ENCODE assay signal across 12 cellular contexts in the genomic region with DNA sequence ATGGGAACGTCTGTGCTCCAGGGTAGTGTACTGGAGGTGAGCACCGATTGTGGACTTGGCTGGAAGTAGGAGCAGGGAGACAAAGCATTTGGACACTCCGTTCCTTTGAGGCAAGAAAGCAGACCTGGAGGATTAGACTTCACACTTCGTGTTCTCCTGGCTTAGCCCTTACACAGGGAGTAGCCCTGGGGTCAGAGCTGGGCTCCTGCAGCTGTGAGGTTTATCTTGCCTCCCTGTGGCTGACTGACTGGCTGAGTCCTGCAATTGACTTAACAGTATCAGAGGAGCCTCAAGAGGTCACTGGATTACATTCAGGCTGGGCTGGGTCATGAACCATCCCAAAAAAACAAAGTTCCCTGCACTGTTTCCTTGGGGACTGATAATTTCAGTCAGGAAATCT. TPM values are rescaled to one million over a fixed set of nuclear protein-coding genes. Genes with fewer than 3 reads are reported as not detected.
A peak's percentile ranks its signal among the peaks of the same experiment; 100 is the strongest.
DNase-seq lines count a peak whose midpoint lies in the region; ATAC-seq and TF ChIP-seq lines count a peak whose summit lies in the region.
"Had no signal": no experiment of that assay in that cellular context is flagged by ENCODE, and none has a peak within 500 bp of the region (broad histone marks: within the 10 kb centered on the region; RNA-seq: fewer than 3 reads in every experiment).

No MANE protein-coding gene starts in this region.

- ATAC-seq in left lobe of liver (peak; percentile 7), HG02840 (IDR thresholded peaks at IDR 0.05; ENCODE audit: low FRiP score, unreplicated experiment) (no peak)

- H3K9me3 ChIP-seq in PC-9 (ENCODE audit: insufficient read depth, low read depth) (no peaks in the 10 kb centered on the region), skeletal muscle tissue (ENCODE audit: control insufficient read depth in 3 of 3, low read length in 3 of 3) (no peaks in the 10 kb centered on the region)

- H3F3A ChIP-seq in PC-9 (ENCODE audit: insufficient read depth, low read depth), result peaks cover 96% of the 10 kb centered on the region

- intact Hi-C loops in PC-9 (cut with micrococcal nuclease; ENCODE audit: unreplicated experiment), result no loop called here
- intact Hi-C loops in activated CD4-positive, alpha-beta memory T cell treated with anti-CD3 and anti-CD28 coated beads for 36 hours (cut with micrococcal nuclease), result no loop called here

- H3K79me2 ChIP-seq in PC-9 (ENCODE audit: low read depth), result peaks cover 96% of the 10 kb centered on the region

- peaks cover 77% of the 10 kb centered on the region for H4K20me1 ChIP-seq in PC-9 (ENCODE audit: insufficient read depth)

- no peak overlapping the region for H3K4me3 Mint-ChIP-seq in activated CD4-positive, alpha-beta memory T cell treated with anti-CD3 and anti-CD28 coated beads for 36 hours

- H3K27ac Mint-ChIP-seq in activated CD4-positive, alpha-beta memory T cell treated with anti-CD3 and anti-CD28 coated beads for 36 hours, result no peak overlapping the region

- H3K4me2 ChIP-seq in PC-9, result peak overlapping the region; percentile 73

- H3K36me3 Mint-ChIP-seq in activated CD4-positive, alpha-beta memory T cell treated with anti-CD3 and anti-CD28 coated beads for 36 hours, result peaks cover 15% of the 10 kb centered on the region

- peaks cover 63% of the 10 kb centered on the region for H3K36me3 ChIP-seq in PC-9 (ENCODE audit: low read depth)
- peaks cover 17 to 31% (median 22%) of the 10 kb centered on the region in 3 donors for H3K36me3 ChIP-seq in skeletal muscle tissue (ENCODE audit: control insufficient read depth in 3 of 3, insufficient read depth in 3 of 3, low read length in 3 of 3)

- no peaks in the 10 kb centered on the region for H3K9me2 ChIP-seq in PC-9 (ENCODE audit: insufficient read depth)

- peaks cover 20% of the 10 kb centered on the region for H3K4me1 Mint-ChIP-seq in activated CD4-positive, alpha-beta memory T cell treated with anti-CD3 and anti-CD28 coated beads for 36 hours (ENCODE audit: low read depth)

- H2AFZ ChIP-seq in PC-9, result no peak overlapping the region

- no TSS peak for BruUV-seq in PC-9 (replicated peaks; lab: Mats Ljungman, UMichigan)

- no peaks in the 10 kb centered on the region for H3K27me3 Mint-ChIP-seq in activated CD4-positive, alpha-beta memory T cell treated with anti-CD3 and anti-CD28 coated beads for 36 hours

- DNase-seq in PC-9, result no peak
- DNase-seq in ecto neural progenitor cell (ENCODE audit: low spot score), result peak; percentile 77
- DNase-seq in left lobe of liver (ENCODE audit: low spot score), result no peak
- no peak for DNase-seq in activated T-cell treated with anti-CD3 and anti-CD28 coated beads for 4 hours
- DNase-seq in activated CD4-positive, alpha-beta memory T cell treated with anti-CD3 and anti-CD28 coated beads for 36 hours, result no peak
- no peak for DNase-seq in foreskin melanocyte
- DNase-seq: activated CD4-positive, alpha-beta T cell treated with anti-CD3 and anti-CD28 coated beads for 48 hours; NCI-H2171; stimulated activated CD8-positive, alpha-beta memory T cell treated with anti-CD3 and anti-CD28 coated beads, Interleukin-4, amount 100 ng/mL, for 48 hours; SW 1271 had no signal

- H3K4me3 ChIP-seq in PC-9 (no peak overlapping the region), skeletal muscle tissue (ENCODE audit: low read length in 3 of 3) (no peak overlapping the region)

- H3K9ac ChIP-seq in skeletal muscle tissue (ENCODE audit: low read depth in 1 of 3, low read length in 3 of 3), result peak overlapping the region in 1 of 3 donors; percentile 60

- CTCF ChIA-PET in PC-9 (lab: Charles Lee), result no interaction called here
- CTCF ChIA-PET in activated CD4-positive, alpha-beta memory T cell treated with anti-CD3 and anti-CD28 coated beads for 36 hours (lab: Charles Lee), result no interaction called here

- POLR2A ChIA-PET in PC-9 (lab: Charles Lee; ENCODE audit: unreplicated experiment), result no interaction called here
- POLR2A ChIA-PET in activated CD4-positive, alpha-beta memory T cell treated with anti-CD3 and anti-CD28 coated beads for 36 hours (lab: Charles Lee), result no interaction called here

- no peak for TF ChIP-seq CTCF in PC-9 (conservative IDR thresholded peaks at IDR 0.05)

- peak overlapping the region; percentile 85 for H3K27ac ChIP-seq in PC-9
- peak overlapping the region; percentile 25 for H3K27ac ChIP-seq in skeletal muscle tissue (ENCODE audit: low read depth, low read length)

- peaks cover 67% of the 10 kb centered on the region for H3K4me1 ChIP-seq in PC-9 (replicated peaks; ENCODE audit: insufficient read depth)
- peaks cover 54 to 79% (median 75%) of the 10 kb centered on the region in 3 donors for H3K4me1 ChIP-seq in skeletal muscle tissue (ENCODE audit: control insufficient read depth in 3 of 3, insufficient read depth in 3 of 3, low read length in 3 of 3)

- no peaks in the 10 kb centered on the region for H3K9me3 Mint-ChIP-seq in activated CD4-positive, alpha-beta memory T cell treated with anti-CD3 and anti-CD28 coated beads for 36 hours

- H3K27me3 ChIP-seq in PC-9 (ENCODE audit: insufficient read depth, low read depth) (no peaks in the 10 kb centered on the region), skeletal muscle tissue (ENCODE audit: control insufficient read depth in 3 of 3, insufficient read depth in 3 of 3, low read length in 3 of 3) (no peaks in the 10 kb centered on the region)

RNA-seq across cellular contexts. Expression of a gene that starts 37.1 kb away (rescaled TPM):
- total RNA-seq in PC-9 (2021) (411 and 443 TPM in 2 replicates), left lobe of liver (93.3 TPM), skeletal muscle tissue (79.3 TPM)
- 100 to 1,000 TPM; 145 to 157 TPM for total RNA-seq in activated CD4-positive, alpha-beta memory T cell treated with anti-CD3 and anti-CD28 coated beads for 36 hours
